In the genomic region with DNA sequence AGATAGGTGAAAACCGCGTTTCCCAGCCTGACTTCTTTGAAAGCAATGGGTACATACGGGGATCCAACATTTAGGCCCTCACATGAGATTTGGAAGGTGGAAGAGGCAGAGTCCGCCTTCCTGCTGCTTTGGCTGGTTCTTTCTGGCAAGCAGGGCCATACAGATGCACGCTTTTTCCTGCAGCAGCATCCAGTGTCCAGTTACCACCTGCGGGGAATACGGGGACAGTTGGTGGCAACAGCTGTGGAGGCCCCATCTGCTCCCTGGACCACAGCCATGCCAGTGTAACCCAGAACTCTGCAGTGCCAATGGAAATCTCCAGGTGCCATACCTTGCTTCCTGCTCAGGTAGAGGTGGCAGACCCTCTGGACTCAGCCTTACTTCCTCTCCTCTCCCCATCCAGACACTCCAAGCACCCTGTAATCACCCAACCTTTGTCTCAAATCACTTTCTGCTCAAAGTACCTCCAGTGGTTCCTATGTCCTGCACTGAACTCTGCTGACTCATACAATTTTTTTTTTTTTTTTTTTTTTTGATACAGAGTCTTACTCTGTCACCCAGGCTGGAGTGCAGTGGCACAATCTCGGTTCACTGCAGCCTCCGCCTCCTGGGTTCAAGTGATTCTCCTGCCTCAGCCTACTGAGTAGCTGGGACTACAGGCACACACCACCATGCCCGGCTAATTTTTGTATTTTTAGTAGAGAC, we compare ENCODE assay signal across 25 cellular contexts.
DNase-seq lines count a peak whose midpoint lies in the region; ATAC-seq and TF ChIP-seq lines count a peak whose summit lies in the region.
"Had no signal": no experiment of that assay in that cellular context is flagged by ENCODE, and none has a peak within 500 bp of the region (broad histone marks: within the 10 kb centered on the region; RNA-seq: fewer than 3 reads in every experiment).

No MANE protein-coding gene starts in this region.

- H3K79me2 ChIP-seq in GM23248 (ENCODE audit: insufficient read depth): no peaks in the 10 kb centered on the region

- H3K27me3 ChIP-seq in GM23248 (replicated peaks; ENCODE audit: insufficient read depth) (no peaks in the 10 kb centered on the region), left lung (no peaks in the 10 kb centered on the region), transverse colon (no peaks in the 10 kb centered on the region)
- H3K27me3 ChIP-seq: brain microvascular endothelial cell had no signal

- peaks cover 10% of the 10 kb centered on the region for H3K4me1 ChIP-seq in GM23248 (ENCODE audit: insufficient read depth)
- peaks cover 0 to 2% of the 10 kb centered on the region in 2 donors for H3K4me1 ChIP-seq in left lung
- peaks cover 0 to 3% (median under 1%) of the 10 kb centered on the region in 4 donors for H3K4me1 ChIP-seq in transverse colon

- no peak overlapping the region for H3K4me2 ChIP-seq in GM23248 (ENCODE audit: unreplicated experiment)

- ATAC-seq in SK-N-SH treated with all-trans-retinoic acid at 6 μM for 48 hours: peak; percentile 85
- no peak for ATAC-seq in left lung
- ATAC-seq: activated naive CD8-positive, alpha-beta T cell treated with anti-CD3 and anti-CD28 coated beads, Interleukin-2, amount 50 U/mL, for 24 hours; HCT116; lower lobe of right lung; stimulated activated memory B cell treated with anti-CD40 and anti-IgM and Interleukin-4, amounts not matched to agents 10 μg/mL and 1 μg/mL and 100 μg/mL, for 72 hours had no signal

- H3K4me1 Mint-ChIP-seq in immature natural killer cell: no peaks in the 10 kb centered on the region
- H3K4me1 Mint-ChIP-seq: activated naive CD8-positive, alpha-beta T cell treated with anti-CD3 and anti-CD28 coated beads, Interleukin-2, amount 50 U/mL, for 24 hours; stimulated activated memory B cell treated with anti-CD40 and anti-IgM and Interleukin-4, amounts not matched to agents 10 μg/mL and 1 μg/mL and 100 μg/mL, for 72 hours had no signal

- no peak for TF ChIP-seq EP300 in transverse colon (IDR thresholded peaks at IDR 0.05; ENCODE audit: low read depth)

- TF ChIP-seq POLR2A in transverse colon (IDR thresholded peaks at IDR 0.05): no peak

- 74 to 76% methylated on average over 10 of the region's 10 CpGs for WGBS in GM23248 (ENCODE audit: low coverage in 1 of 2, low lambda C conversion rate in 2 of 2, missing lambda C conversion rate in 2 of 2), 2 experiments
- 84 to 100% methylated on average over 2 to 10 of the region's 10 CpGs for WGBS in transverse colon (ENCODE audit: low coverage in 1 of 2), 2 donors

- H3K27ac Mint-ChIP-seq in immature natural killer cell: no peak overlapping the region
- H3K27ac Mint-ChIP-seq: activated naive CD8-positive, alpha-beta T cell treated with anti-CD3 and anti-CD28 coated beads, Interleukin-2, amount 50 U/mL, for 24 hours; progenitor cell of endocrine pancreas; stimulated activated memory B cell treated with anti-CD40 and anti-IgM and Interleukin-4, amounts not matched to agents 10 μg/mL and 1 μg/mL and 100 μg/mL, for 72 hours had no signal

- no peak overlapping the region for H2AFZ ChIP-seq in GM23248

- in situ Hi-C loops in GM23248 (cut with MboI) (loop anchor here (10.0 kb wide), 1 partner anchor 157 kb away; no protein-coding TSS in a partner anchor), transverse colon (cut with MboI; ENCODE audit: low pct_ligation_motif_present in 1 of 4, low pct_unique_long_range_greater_than_20kb in 1 of 4, low sequenced_read_pairs in 3 of 4) (loop anchor here in 2 of 4 donors (10.0 kb wide), 1 partner anchor 157 kb away; no protein-coding TSS in a partner anchor)

- H3K9me3 Mint-ChIP-seq in immature natural killer cell: no peaks in the 10 kb centered on the region
- H3K9me3 Mint-ChIP-seq: activated naive CD8-positive, alpha-beta T cell treated with anti-CD3 and anti-CD28 coated beads, Interleukin-2, amount 50 U/mL, for 24 hours; stimulated activated memory B cell treated with anti-CD40 and anti-IgM and Interleukin-4, amounts not matched to agents 10 μg/mL and 1 μg/mL and 100 μg/mL, for 72 hours had no signal

- no peaks in the 10 kb centered on the region for H4K20me1 ChIP-seq in GM23248 (ENCODE audit: insufficient read depth)

- no peaks in the 10 kb centered on the region for H3K9me2 ChIP-seq in GM23248 (ENCODE audit: insufficient read depth)

- POLR2A ChIA-PET in HEK293T (lab: Yijun Ruan, JAX): no interaction called here

- H3K9ac ChIP-seq in GM23248: no peak overlapping the region

- no peaks in the 10 kb centered on the region for H3K36me3 ChIP-seq in GM23248 (ENCODE audit: low read depth)
- H3K36me3 ChIP-seq in left lung: no peaks in the 10 kb centered on the region
- no peaks in the 10 kb centered on the region for H3K36me3 ChIP-seq in transverse colon
- H3K36me3 ChIP-seq: brain microvascular endothelial cell, lower lobe of right lung had no signal

- H3K9me3 ChIP-seq in GM23248 (ENCODE audit: low read depth): no peaks in the 10 kb centered on the region
- H3K9me3 ChIP-seq in left lung: no peaks in the 10 kb centered on the region
- H3K9me3 ChIP-seq in transverse colon: no peaks in the 10 kb centered on the region
- H3K9me3 ChIP-seq: lower lobe of right lung had no signal

- no peak overlapping the region for H3K4me3 ChIP-seq in GM23248
- H3K4me3 ChIP-seq in fibroblast of the aortic adventitia (ENCODE audit: low read depth, low read length): no peak overlapping the region
- no peak overlapping the region for H3K4me3 ChIP-seq in left lung
- H3K4me3 ChIP-seq in transverse colon: no peak overlapping the region
- H3K4me3 ChIP-seq: coronary artery, lower lobe of right lung, skin epidermis had no signal

- intact Hi-C loops in left lung (cut with DNase I) (no loop called here), transverse colon (cut with DNase I; ENCODE audit: low total_unique reads) (no loop called here)

- no peaks in the 10 kb centered on the region for H3K36me3 Mint-ChIP-seq in immature natural killer cell
- H3K36me3 Mint-ChIP-seq: stimulated activated memory B cell treated with anti-CD40 and anti-IgM and Interleukin-4, amounts not matched to agents 10 μg/mL and 1 μg/mL and 100 μg/mL, for 72 hours had no signal

- H3K27me3 Mint-ChIP-seq in immature natural killer cell (ENCODE audit: low read depth in 3 of 3): peaks cover 0 to 2% (median 0%) of the 10 kb centered on the region in 3 donors
- H3K27me3 Mint-ChIP-seq: activated naive CD8-positive, alpha-beta T cell treated with anti-CD3 and anti-CD28 coated beads, Interleukin-2, amount 50 U/mL, for 24 hours; progenitor cell of endocrine pancreas; stimulated activated memory B cell treated with anti-CD40 and anti-IgM and Interleukin-4, amounts not matched to agents 10 μg/mL and 1 μg/mL and 100 μg/mL, for 72 hours had no signal

- CTCF ChIA-PET in HEK293T (lab: Yijun Ruan, JAX): no interaction called here

- no peak overlapping the region for H3K27ac ChIP-seq in GM23248
- H3K27ac ChIP-seq in left lung: no peak overlapping the region
- no peak overlapping the region for H3K27ac ChIP-seq in transverse colon
- H3K27ac ChIP-seq: brain microvascular endothelial cell, coronary artery, lower lobe of right lung, skin epidermis had no signal

- peak; percentile 40 for DNase-seq in AG08395 (ENCODE audit: low spot score)
- peak; percentile 54 for DNase-seq in GM23248
- peak; percentile 29 for DNase-seq in fibroblast of the aortic adventitia (ENCODE audit: low read depth)
- no peak for DNase-seq in left lung
- no peak for DNase-seq in HEK293T (ENCODE audit: extremely low spot score)
- DNase-seq in immature natural killer cell: no peak
- no peak for DNase-seq in transverse colon
- DNase-seq: activated CD4-positive, alpha-beta T cell treated with anti-CD3 and anti-CD28 coated beads, Interleukin-2, amount 50 U/mL, for 48 hours; activated effector memory CD4-positive, alpha-beta T cell treated with Interleukin-2 at 50 U/mL for 16 hours; activated naive CD8-positive, alpha-beta T cell treated with anti-CD3 and anti-CD28 coated beads, Interleukin-2, amount 50 U/mL, for 24 hours; brain microvascular endothelial cell; GDM1; hippocampal formation; KBM-7; lower lobe of right lung; NCI-H187; NCI-H2227 treated with DMSO at 0.1 percent for 48 hours; stimulated activated CD4-positive, alpha-beta T cell treated with anti-CD3 and anti-CD28 coated beads, Interleukin-2, amount 100 ng/mL, for 24 hours; T-helper 2 cell had no signal

- no peak overlapping the region for H3K4me3 Mint-ChIP-seq in immature natural killer cell
- H3K4me3 Mint-ChIP-seq: activated naive CD8-positive, alpha-beta T cell treated with anti-CD3 and anti-CD28 coated beads, Interleukin-2, amount 50 U/mL, for 24 hours; stimulated activated memory B cell treated with anti-CD40 and anti-IgM and Interleukin-4, amounts not matched to agents 10 μg/mL and 1 μg/mL and 100 μg/mL, for 72 hours had no signal

- no peaks in the 10 kb centered on the region for H3F3A ChIP-seq in GM23248 (ENCODE audit: insufficient read depth)

- TF ChIP-seq CTCF in fibroblast of the aortic adventitia (IDR thresholded peaks at IDR 0.05; ENCODE audit: insufficient read depth, low read length) (no peak), left lung (IDR thresholded peaks at IDR 0.05) (no peak), transverse colon (IDR thresholded peaks at IDR 0.05) (no peak)

TF ChIP-seq in SK-N-SH treated with all-trans-retinoic acid at 6 μM for 48 hours, 23 proteins besides CTCF, POLR2A, EP300 and RAD21 (continues in another document):
- TF ChIP-seq TOX (CRISPR knock-in tag; IDR thresholded peaks at IDR 0.05; ENCODE audit: borderline replicate concordance) (no peak), ZNF70 (CRISPR knock-in tag; IDR thresholded peaks at IDR 0.05) (no peak), TCF4 (CRISPR knock-in tag; IDR thresholded peaks at IDR 0.05; ENCODE audit: borderline replicate concordance) (no peak), CSDC2 (CRISPR knock-in tag; IDR thresholded peaks at IDR 0.05) (no peak), ZNF565 (CRISPR knock-in tag; conservative IDR thresholded peaks at IDR 0.05; ENCODE audit: low read depth) (no peak), ARNTL (CRISPR knock-in tag; IDR thresholded peaks at IDR 0.05; ENCODE audit: borderline replicate concordance, low read depth) (no peak), ZFP30 (CRISPR knock-in tag; IDR thresholded peaks at IDR 0.05) (no peak)

TF ChIP-seq in HEK293T, 16 proteins besides CTCF, POLR2A, EP300 and RAD21:
- no peak for TF ChIP-seq L3MBTL2 (conservative IDR thresholded peaks at IDR 0.05)
- TF ChIP-seq LEF1 (IDR thresholded peaks at IDR 0.05; ENCODE audit: borderline replicate concordance): no peak
- TF ChIP-seq ELF4 (IDR thresholded peaks at IDR 0.05): no peak
- TF ChIP-seq FOXM1 (IDR thresholded peaks at IDR 0.05; ENCODE audit: borderline replicate concordance): no peak
- TF ChIP-seq FOXA1 (IDR thresholded peaks at IDR 0.05): no peak
- no peak for TF ChIP-seq HDGF (IDR thresholded peaks at IDR 0.05; ENCODE audit: borderline replicate concordance)
- no peak for TF ChIP-seq TARDBP (IDR thresholded peaks at IDR 0.05)
- no peak for TF ChIP-seq NFRKB (IDR thresholded peaks at IDR 0.05)
- TF ChIP-seq FOXK2 (IDR thresholded peaks at IDR 0.05): no peak
- no peak for TF ChIP-seq SP1 (IDR thresholded peaks at IDR 0.05)

Comparison
In these comparisons a context has a peak if more than half of its experiments do, and no peak if none do; other contexts are left out.
1. DNase-seq: peak in AG08395 (single experiment), GM23248 (single experiment) and fibroblast of the aortic adventitia (single experiment); none in left lung (0 of 2), HEK293T (single experiment), immature natural killer cell (0 of 3) and transverse colon (single experiment).